ENCODE assay signal across 8 cellular contexts in the genomic region with DNA sequence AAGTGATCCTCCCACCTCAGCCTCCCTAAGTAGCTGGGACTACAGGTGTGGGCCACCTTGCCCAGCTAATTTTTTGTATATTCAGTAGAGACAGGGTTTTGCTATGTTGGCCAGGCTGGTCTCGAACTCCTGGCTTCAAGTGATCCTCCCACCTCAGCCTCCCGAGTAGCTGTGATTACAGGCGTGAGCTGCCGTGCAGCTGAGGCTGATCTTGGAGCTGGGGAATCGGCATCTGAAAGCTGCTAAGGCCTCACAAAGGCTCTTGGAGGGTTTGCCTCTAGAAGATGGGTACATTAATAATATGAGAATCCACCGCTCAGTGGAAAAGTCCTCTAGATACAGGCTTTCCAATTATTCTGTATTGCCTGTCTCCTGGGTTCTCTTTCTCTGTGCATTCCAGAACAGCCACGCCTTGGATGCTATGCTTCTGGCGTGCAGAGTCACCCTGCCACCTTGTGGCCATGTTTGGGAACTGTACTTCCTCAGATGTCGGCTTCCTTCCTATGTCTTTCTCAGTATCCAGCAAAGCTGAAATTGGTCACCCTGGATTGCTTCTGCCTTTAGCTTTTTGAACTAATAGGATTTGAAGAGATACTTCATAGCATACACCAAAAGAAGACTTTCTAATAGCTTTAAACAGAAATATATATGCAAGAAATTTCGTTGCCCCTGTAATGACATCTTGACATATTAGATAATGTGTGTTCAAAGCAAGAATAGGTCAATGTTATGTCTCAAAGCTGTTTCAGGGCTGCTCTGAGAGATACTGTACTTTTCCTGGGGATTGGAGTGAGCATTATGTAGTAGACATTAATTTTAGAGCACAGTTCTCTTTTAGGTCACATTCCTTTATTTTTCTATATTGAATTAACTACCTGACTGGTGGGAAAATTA. TPM values are rescaled to one million over a fixed set of nuclear protein-coding genes. Genes with fewer than 3 reads are reported as not detected.
DNase-seq lines count a peak whose midpoint lies in the region; ATAC-seq and TF ChIP-seq lines count a peak whose summit lies in the region.

No MANE protein-coding gene starts in this region.

- no peaks in the 10 kb centered on the region for H3K27me3 Mint-ChIP-seq in activated T-helper 17 cell treated with anti-CD3 and anti-CD28 coated beads, Interleukin-2, amount 50 U/mL, for 72 hours
- no peaks in the 10 kb centered on the region for H3K27me3 Mint-ChIP-seq in osteocyte (ENCODE audit: unreplicated experiment)

- no peak overlapping the region for H3K4me3 Mint-ChIP-seq in activated T-helper 17 cell treated with anti-CD3 and anti-CD28 coated beads, Interleukin-2, amount 50 U/mL, for 72 hours
- no peak overlapping the region for H3K4me3 Mint-ChIP-seq in osteocyte (ENCODE audit: unreplicated experiment)

- ATAC-seq in GM21723 (IDR thresholded peaks at IDR 0.05; ENCODE audit: unreplicated experiment): peak; percentile 92
- peak; percentile 96 for ATAC-seq in activated T-helper 17 cell treated with anti-CD3 and anti-CD28 coated beads, Interleukin-2, amount 50 U/mL, for 72 hours (replicated peaks)
- ATAC-seq in foreskin keratinocyte: peak; percentile 92

- peaks cover 11% of the 10 kb centered on the region for H3K27me3 ChIP-seq in foreskin keratinocyte
- peaks cover 7% of the 10 kb centered on the region for H3K27me3 ChIP-seq in transverse colon

- in situ Hi-C loops in transverse colon (cut with MboI; ENCODE audit: low pct_ligation_motif_present in 1 of 4, low pct_unique_long_range_greater_than_20kb in 1 of 4, low sequenced_read_pairs in 3 of 4): loop anchor here (5.0 to 25.0 kb wide), 5 partner anchors 375 to 563 kb away; partner anchors contain the start of gene TMEM30B (in 1 of the 4)

- intact Hi-C loops in transverse colon (cut with DNase I; ENCODE audit: low total_unique reads): loop anchor here (2.0 kb wide), 1 partner anchor 377 kb away; no protein-coding TSS in a partner anchor

- H3K4me1 Mint-ChIP-seq in activated T-helper 17 cell treated with anti-CD3 and anti-CD28 coated beads, Interleukin-2, amount 50 U/mL, for 72 hours: no peaks in the 10 kb centered on the region
- H3K4me1 Mint-ChIP-seq in osteocyte (ENCODE audit: unreplicated experiment): peaks cover 3% of the 10 kb centered on the region

- no peaks in the 10 kb centered on the region for H3K36me3 Mint-ChIP-seq in activated T-helper 17 cell treated with anti-CD3 and anti-CD28 coated beads, Interleukin-2, amount 50 U/mL, for 72 hours (ENCODE audit: low read depth)
- H3K36me3 Mint-ChIP-seq in osteocyte (ENCODE audit: unreplicated experiment): no peaks in the 10 kb centered on the region

- no peak overlapping the region for H3K27ac Mint-ChIP-seq in activated T-helper 17 cell treated with anti-CD3 and anti-CD28 coated beads, Interleukin-2, amount 50 U/mL, for 72 hours
- no peak overlapping the region for H3K27ac Mint-ChIP-seq in osteocyte (ENCODE audit: unreplicated experiment)

- no peaks in the 10 kb centered on the region for H3K9me3 ChIP-seq in transverse colon

- no peaks in the 10 kb centered on the region for H3K36me3 ChIP-seq in transverse colon

- TF ChIP-seq EP300 in transverse colon (IDR thresholded peaks at IDR 0.05; ENCODE audit: low read depth): no peak

- TF ChIP-seq POLR2A in transverse colon (IDR thresholded peaks at IDR 0.05): no peak

- DNase-seq in DMS79 (lab: John Stamatoyannopoulos, UW) (peak; percentile 40), LNCaP clone FGC (ENCODE audit: low read depth) (peak; percentile 46), SHP77 (lab: John Stamatoyannopoulos, UW) (peak; percentile 57 to 60), foreskin keratinocyte (peak; percentile 22 to 52), osteocyte (ENCODE audit: extremely low spot score, unreplicated experiment) (peak; percentile 91), transverse colon (peak; percentile 81)

- H3K27ac ChIP-seq in foreskin keratinocyte: no peak overlapping the region
- no peak overlapping the region for H3K27ac ChIP-seq in transverse colon

- 13 to 49% methylated on average over 1 to 10 of the region's 10 CpGs for WGBS in transverse colon (ENCODE audit: low coverage in 1 of 2), 2 donors

- no peaks in the 10 kb centered on the region for H3K9me3 Mint-ChIP-seq in activated T-helper 17 cell treated with anti-CD3 and anti-CD28 coated beads, Interleukin-2, amount 50 U/mL, for 72 hours
- no peaks in the 10 kb centered on the region for H3K9me3 Mint-ChIP-seq in osteocyte (ENCODE audit: unreplicated experiment)

- TF ChIP-seq CTCF in LNCaP clone FGC (IDR thresholded peaks at IDR 0.05; ENCODE audit: control insufficient read depth, extremely low read depth, insufficient read depth): peak; percentile 98
- peak; percentile 92 for TF ChIP-seq CTCF in foreskin keratinocyte (conservative IDR thresholded peaks at IDR 0.05)
- peak; percentile 96 for TF ChIP-seq CTCF in osteocyte (IDR thresholded peaks at IDR 0.05)
- peak; percentile 87 to 94 (median 92) for TF ChIP-seq CTCF in transverse colon (IDR thresholded peaks at IDR 0.05)

- no peak overlapping the region for H3K4me3 ChIP-seq in LNCaP clone FGC (ENCODE audit: low read depth, low read length)
- H3K4me3 ChIP-seq in transverse colon: no peak overlapping the region

- H3K4me1 ChIP-seq in foreskin keratinocyte (no peaks in the 10 kb centered on the region), transverse colon (no peaks in the 10 kb centered on the region)

RNA-seq across cellular contexts. Expression of gene SYT16, which starts 25.1 kb away (rescaled TPM):
- not detected for total RNA-seq in activated T-helper 17 cell treated with anti-CD3 and anti-CD28 coated beads, Interleukin-2, amount 50 U/mL, for 72 hours
- total RNA-seq in foreskin keratinocyte (0.37 and 0.53 TPM in 2 replicates), osteocyte (0.78 and 0.86 TPM in 2 replicates), transverse colon (under 1 TPM in 1 of 4 donors, not detected in 3; 0.14 TPM)
- polyA plus RNA-seq in foreskin keratinocyte: 0.06 and 0.08 TPM in 2 replicates

Comparison
In these comparisons a context has a peak if more than half of its experiments do, and no peak if none do; other contexts are left out.
1. DNase-seq: peak in every context shown above with its lines; median percentile 91 in osteocyte; 81 in transverse colon; 58 in SHP77; 46 in LNCaP clone FGC; 40 in DMS79; 37 in foreskin keratinocyte.